ENCODE assay signal across 8 cellular contexts in genomic region chr3:31534036-31534435, GRCh38. TPM values are rescaled to one million over a fixed set of nuclear protein-coding genes. Genes with fewer than 3 reads are reported as not detected.
A peak's percentile ranks its signal among the peaks of the same experiment; 100 is the strongest.
DNase-seq lines count a peak whose midpoint lies in the region; ATAC-seq, FAIRE-seq and TF ChIP-seq lines count a peak whose summit lies in the region.

No MANE protein-coding gene starts in this region.

- no peaks in the 10 kb centered on the region for H3K36me3 Mint-ChIP-seq in chondrocyte (ENCODE audit: low read depth)

- H3K4me3 Mint-ChIP-seq in chondrocyte (ENCODE audit: unreplicated experiment): peak overlapping the region; percentile 92

- peaks cover 32% of the 10 kb centered on the region for H3K4me1 Mint-ChIP-seq in chondrocyte (ENCODE audit: low read depth)

- WGBS in heart left ventricle, 4 donors: 5 to 9% (median 6%) methylated on average over 5 of the region's 5 CpGs

- intact Hi-C loops in heart left ventricle (cut with DNase I) (loop anchor here in 1 of 10 donors (5.0 kb wide), 2 partner anchors 233 to 573 kb away; partner anchors contain the start of gene GPD1L), left cardiac atrium (cut with DNase I) (no loop called here)

- TF ChIP-seq CTCF in heart left ventricle (IDR thresholded peaks at IDR 0.05): no peak
- TF ChIP-seq CTCF in OCI-LY3 (IDR thresholded peaks at IDR 0.05; ENCODE audit: low read depth, low read length): no peak
- no peak for TF ChIP-seq CTCF in chondrocyte (IDR thresholded peaks at IDR 0.05)

- no peak for FAIRE-seq in frontal cortex (lab: Jason Lieb, UNC)

- H3K27ac ChIP-seq in heart left ventricle: peak overlapping the region in 7 of 12 donors; percentile 92 to 100 (median 99)
- peak overlapping the region; percentile 91 for H3K27ac ChIP-seq in OCI-LY3 (ENCODE audit: low read length)

- H3K9me3 ChIP-seq in heart left ventricle: no peaks in the 10 kb centered on the region
- H3K9me3 ChIP-seq in OCI-LY3 (ENCODE audit: insufficient read depth, low read length): no peaks in the 10 kb centered on the region
- no peaks in the 10 kb centered on the region for H3K9me3 ChIP-seq in mononuclear cell (ENCODE audit: low read depth, low read length)

- H3K27ac Mint-ChIP-seq in chondrocyte (ENCODE audit: unreplicated experiment): peak overlapping the region; percentile 85

- no peak for ATAC-seq in heart left ventricle
- ATAC-seq in left cardiac atrium: no peak

- peak overlapping the region; percentile 71 to 95 (median 90) for H3K4me3 ChIP-seq in heart left ventricle
- peak overlapping the region; percentile 85 for H3K4me3 ChIP-seq in OCI-LY3 (ENCODE audit: low read length)
- H3K4me3 ChIP-seq in mononuclear cell (ENCODE audit: low read length): peak overlapping the region; percentile 92

- H3K79me2 ChIP-seq in OCI-LY3 (ENCODE audit: low read length): peaks cover 85% of the 10 kb centered on the region

- no peak for DNase-seq in heart left ventricle
- no peak for DNase-seq in left cardiac atrium
- no peak for DNase-seq in chondrocyte (ENCODE audit: low spot score)
- DNase-seq in frontal cortex (ENCODE audit: low spot score in 2 of 2): no peak
- no peak for DNase-seq in amygdala (lab: John Stamatoyannopoulos, UW)
- no peak for DNase-seq in retina

- H3K27me3 ChIP-seq in heart left ventricle (no peaks in the 10 kb centered on the region), OCI-LY3 (ENCODE audit: low read depth, low read length) (no peaks in the 10 kb centered on the region), mononuclear cell (ENCODE audit: insufficient read depth, low read length) (no peaks in the 10 kb centered on the region)

- peak overlapping the region; percentile 91 for H3K9ac ChIP-seq in OCI-LY3 (ENCODE audit: low read length)

- H4K20me1 ChIP-seq in OCI-LY3 (ENCODE audit: insufficient read depth, low read length): peaks cover 54% of the 10 kb centered on the region

- H3K36me3 ChIP-seq in heart left ventricle: no peaks in the 10 kb centered on the region
- H3K36me3 ChIP-seq in OCI-LY3 (replicated peaks; ENCODE audit: low read depth, low read length): peaks cover 35% of the 10 kb centered on the region

- no peaks in the 10 kb centered on the region for H3K27me3 Mint-ChIP-seq in chondrocyte (ENCODE audit: low read depth)

- H3K4me1 ChIP-seq in heart left ventricle (peaks cover 0 to 67% (median 32%) of the 10 kb centered on the region in 12 donors), OCI-LY3 (ENCODE audit: low read length) (peaks cover 56% of the 10 kb centered on the region), mononuclear cell (ENCODE audit: insufficient read depth, low read length) (peaks cover 40% of the 10 kb centered on the region)

- TF ChIP-seq POLR2A in heart left ventricle (IDR thresholded peaks at IDR 0.05): no peak

- peak overlapping the region; percentile 82 for H3K4me2 ChIP-seq in OCI-LY3 (ENCODE audit: low read length)

- H3K9me3 Mint-ChIP-seq in chondrocyte (ENCODE audit: low read depth): no peaks in the 10 kb centered on the region

- no peak overlapping the region for H2AFZ ChIP-seq in OCI-LY3 (ENCODE audit: low read depth, low read length)

RNA-seq across cellular contexts. Expression of gene STT3B, which starts 1.3 kb away (rescaled TPM):
- total RNA-seq in heart left ventricle (100 to 1,000 TPM in 3 of 9 donors, 10 to 100 TPM in 6; 67.4 to 109 (median 92.1) TPM), left cardiac atrium (10 to 100 TPM; 76.7 to 88.1 TPM), chondrocyte (113 to 119 TPM (median 118 TPM) in 3 replicates), mononuclear cell (169 TPM), frontal cortex (190 TPM)
- 10 to 100 TPM; 30.2 to 78.4 TPM for polyA plus RNA-seq in heart left ventricle
